Comparison of ENCODE assay signal across 9 cellular contexts in the genomic region with DNA sequence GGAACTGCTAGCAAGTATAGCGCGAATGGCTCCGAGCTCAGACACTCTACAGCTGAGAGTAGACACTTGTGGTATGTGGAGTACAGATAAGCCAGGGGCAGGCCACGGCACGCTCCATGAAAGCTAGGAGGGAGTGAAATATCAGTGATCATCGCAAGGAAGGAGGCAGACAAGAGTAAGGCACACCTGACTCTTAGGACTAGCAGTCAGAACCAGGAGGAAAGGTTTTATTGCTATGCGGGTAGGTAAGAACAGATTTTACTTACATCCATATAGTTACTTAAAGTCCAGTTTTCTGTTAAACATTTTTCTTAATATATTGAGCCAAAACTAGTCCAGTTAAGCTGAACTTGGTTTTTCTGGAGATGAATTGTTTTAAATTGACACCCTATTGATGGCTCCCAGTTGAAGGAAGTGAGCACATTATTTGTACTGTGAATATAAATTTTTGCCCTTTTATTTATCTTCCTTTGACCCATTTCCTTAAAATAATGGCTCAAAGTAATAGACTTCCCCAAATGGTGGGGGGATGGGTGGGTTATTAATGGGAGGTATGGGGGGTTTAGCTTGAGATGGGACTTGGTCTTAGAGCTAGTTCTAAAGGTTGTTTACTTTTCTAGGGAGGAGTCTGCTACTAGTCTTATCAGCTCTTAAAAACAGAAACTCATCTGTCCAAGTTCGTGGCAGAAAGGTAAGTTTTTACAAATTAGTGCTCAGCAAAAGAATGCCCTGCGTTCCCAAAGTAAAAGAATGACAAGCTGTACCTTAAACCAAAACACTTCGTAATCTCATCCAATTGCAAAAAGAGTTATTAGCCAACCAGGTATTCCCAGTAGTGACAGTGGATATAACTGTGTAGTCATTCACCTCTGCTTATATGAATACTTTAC. TPM values are rescaled to one million over a fixed set of nuclear protein-coding genes. Genes with fewer than 3 reads are reported as not detected.
A peak's percentile ranks its signal among the peaks of the same experiment; 100 is the strongest.
DNase-seq lines count a peak whose midpoint lies in the region; ATAC-seq, FAIRE-seq and TF ChIP-seq lines count a peak whose summit lies in the region.
"Had no signal": no experiment of that assay in that cellular context is flagged by ENCODE, and none has a peak within 500 bp of the region (broad histone marks: within the 10 kb centered on the region; RNA-seq: fewer than 3 reads in every experiment).

No MANE protein-coding gene starts in this region.

- H4K20me1 ChIP-seq in astrocyte (ENCODE audit: insufficient read depth, low read length): peaks cover 84% of the 10 kb centered on the region

- POLR2A ChIA-PET in CD8-positive, alpha-beta T cell (lab: Charles Lee): interaction anchor here (0.6 to 1.4 kb wide), 6 partner anchors 9 to 73 kb away, joined by 3 to 8 read pairs (median 3); a partner anchor contains a TSS
- POLR2A ChIA-PET in HEK293T (lab: Yijun Ruan, JAX): interaction anchor here (0.7 to 3.1 kb wide), 8 partner anchors 13 to 73 kb away, joined by 3 to 16 read pairs (median 3); no protein-coding TSS in a partner anchor

- H3K9me3 ChIP-seq in CD8-positive, alpha-beta T cell (ENCODE audit: low read length): no peaks in the 10 kb centered on the region
- H3K9me3 ChIP-seq in astrocyte (ENCODE audit: insufficient read depth, low read depth, low read length): no peaks in the 10 kb centered on the region
- no peaks in the 10 kb centered on the region for H3K9me3 ChIP-seq in mucosa of rectum (ENCODE audit: control insufficient read depth in 2 of 2, low read length in 2 of 2)

- no peak overlapping the region for H3K27ac ChIP-seq in CD8-positive, alpha-beta T cell (ENCODE audit: low read depth, low read length)
- no peak overlapping the region for H3K27ac ChIP-seq in astrocyte (ENCODE audit: low read depth, low read length)
- H3K27ac ChIP-seq in mucosa of rectum (ENCODE audit: low read depth in 2 of 2, low read length in 2 of 2): peak overlapping the region; percentile 48 to 51
- no peak overlapping the region for H3K27ac ChIP-seq in substantia nigra (ENCODE audit: low read depth, low read length, poor library complexity, severe bottlenecking)

- peaks cover 25% of the 10 kb centered on the region for H3K4me1 Mint-ChIP-seq in CD8-positive, alpha-beta T cell (ENCODE audit: low read depth)
- peaks cover 34% of the 10 kb centered on the region for H3K4me1 Mint-ChIP-seq in astrocyte (ENCODE audit: low read depth, unreplicated experiment)

- intact Hi-C loops in CD8-positive, alpha-beta T cell (cut with DNase I, micrococcal nuclease): no loop called here

- DNase-seq in CD8-positive, alpha-beta T cell: no peak
- DNase-seq in HEK293T (ENCODE audit: extremely low spot score) (no peak), astrocyte (ENCODE audit: low read depth) (no peak), hepatic stellate cell (ENCODE audit: low spot score) (no peak), substantia nigra (lab: John Stamatoyannopoulos, UW) (no peak), kidney glomerular epithelial cell (lab: John Stamatoyannopoulos, UW) (no peak)
- no peak for DNase-seq in stimulated activated CD4-positive, alpha-beta T cell treated with anti-CD3 and anti-CD28 coated beads, Interleukin-15, amount 100 ng/mL, for 24 hours
- DNase-seq: effector CD8-positive, alpha-beta T cell had no signal

- H3K9ac ChIP-seq in astrocyte (ENCODE audit: low read length): no peak overlapping the region
- H3K9ac ChIP-seq in mucosa of rectum (ENCODE audit: low read depth in 1 of 2, low read length in 2 of 2): peak overlapping the region in 1 of 2 donors; percentile 7

- no peaks in the 10 kb centered on the region for H3K27me3 ChIP-seq in CD8-positive, alpha-beta T cell (ENCODE audit: insufficient read depth, low read length)
- H3K27me3 ChIP-seq in astrocyte (ENCODE audit: insufficient read depth, low read length): no peaks in the 10 kb centered on the region
- H3K27me3 ChIP-seq in mucosa of rectum (ENCODE audit: control insufficient read depth in 2 of 2, insufficient read depth in 2 of 2, low read length in 2 of 2): no peaks in the 10 kb centered on the region

- peaks cover 50% of the 10 kb centered on the region for H3K4me1 ChIP-seq in CD8-positive, alpha-beta T cell (ENCODE audit: insufficient read depth, low read length)
- H3K4me1 ChIP-seq in astrocyte (ENCODE audit: insufficient read depth, low read length) (peaks cover 23% of the 10 kb centered on the region), mucosa of rectum (ENCODE audit: control insufficient read depth in 2 of 2, insufficient read depth in 2 of 2, low read length in 2 of 2) (peaks cover 56 to 62% of the 10 kb centered on the region in 2 donors)

- H3K36me3 Mint-ChIP-seq in CD8-positive, alpha-beta T cell: peaks cover 37% of the 10 kb centered on the region
- peaks cover 38% of the 10 kb centered on the region for H3K36me3 Mint-ChIP-seq in astrocyte (ENCODE audit: low read depth, unreplicated experiment)

- no peaks in the 10 kb centered on the region for H3K27me3 Mint-ChIP-seq in CD8-positive, alpha-beta T cell (ENCODE audit: low read depth)
- H3K27me3 Mint-ChIP-seq in astrocyte (ENCODE audit: low read depth, unreplicated experiment): no peaks in the 10 kb centered on the region

- peak overlapping the region; percentile 12 for H3K27ac Mint-ChIP-seq in CD8-positive, alpha-beta T cell
- H3K27ac Mint-ChIP-seq in astrocyte (ENCODE audit: unreplicated experiment): peak overlapping the region; percentile 87

- FAIRE-seq in astrocyte (lab: Jason Lieb, UNC): no peak

- H3K79me2 ChIP-seq in astrocyte (ENCODE audit: insufficient read depth, low read length): peaks cover 39% of the 10 kb centered on the region

- H3K36me3 ChIP-seq in CD8-positive, alpha-beta T cell (ENCODE audit: insufficient read depth, low read length): peaks cover 55% of the 10 kb centered on the region
- H3K36me3 ChIP-seq in astrocyte (ENCODE audit: insufficient read depth, low read length) (peaks cover 59% of the 10 kb centered on the region), mucosa of rectum (ENCODE audit: control insufficient read depth in 2 of 2, insufficient read depth in 2 of 2, low read length in 2 of 2) (peaks cover 51 to 54% of the 10 kb centered on the region in 2 donors)

- TF ChIP-seq CTCF in CD8-positive, alpha-beta T cell (IDR thresholded peaks at IDR 0.05): no peak
- no peak for TF ChIP-seq CTCF in astrocyte (IDR thresholded peaks at IDR 0.05; ENCODE audit: insufficient read depth, low read depth, low read length)

- H3K4me3 ChIP-seq in CD8-positive, alpha-beta T cell (ENCODE audit: low read depth, low read length): no peak overlapping the region
- H3K4me3 ChIP-seq in astrocyte (ENCODE audit: insufficient read depth, low read depth, low read length) (no peak overlapping the region), mucosa of rectum (ENCODE audit: low read length in 2 of 2) (peak overlapping the region; percentile 28 to 44)

- H2AFZ ChIP-seq in astrocyte (ENCODE audit: low read depth, low read length): no peak overlapping the region

- CTCF ChIA-PET in CD8-positive, alpha-beta T cell (lab: Charles Lee): interaction anchor here (0.9 to 1.7 kb wide), 6 partner anchors 8 to 93 kb away, joined by 3 to 7 read pairs (median 6); no protein-coding TSS in a partner anchor
- CTCF ChIA-PET in HEK293T (lab: Yijun Ruan, JAX): interaction anchor here (0.7 to 1.7 kb wide), 6 partner anchors 9 to 93 kb away, joined by 3 to 8 read pairs (median 6); a partner anchor contains a TSS

- no peaks in the 10 kb centered on the region for H3K9me3 Mint-ChIP-seq in CD8-positive, alpha-beta T cell
- H3K9me3 Mint-ChIP-seq in astrocyte (ENCODE audit: unreplicated experiment): no peaks in the 10 kb centered on the region

- H3K4me3 Mint-ChIP-seq in CD8-positive, alpha-beta T cell: peak overlapping the region; percentile 9
- H3K4me3 Mint-ChIP-seq in astrocyte (ENCODE audit: unreplicated experiment): no peak overlapping the region

- peak overlapping the region; percentile 85 for H3K4me2 ChIP-seq in astrocyte (ENCODE audit: low read length)

- no peak for ATAC-seq in CD8-positive, alpha-beta T cell

TF ChIP-seq in HEK293T, 16 proteins besides CTCF, POLR2A, EP300 and RAD21:
- TF ChIP-seq NFRKB (IDR thresholded peaks at IDR 0.05): peak; percentile 33; the same call in 1 of the 2 replicates
- no peak; the same call in 1 of the 2 replicates for TF ChIP-seq BHLHE40 (IDR thresholded peaks at IDR 0.05; ENCODE audit: borderline replicate concordance)

RNA-seq across cellular contexts. Expression of a gene that starts 5.8 kb away (rescaled TPM):
- 1,000 to 10,000 TPM; 1,967 to 1,977 TPM for total RNA-seq in CD8-positive, alpha-beta T cell
- 484 and 612 TPM in 2 replicates for total RNA-seq in astrocyte

RNA-seq across cellular contexts. Expression of a gene that starts 6.4 kb away (rescaled TPM):
- total RNA-seq in CD8-positive, alpha-beta T cell: 10 to 100 TPM; 26.1 to 26.7 TPM
- total RNA-seq in astrocyte: 99.9 and 111 TPM in 2 replicates

RNA-seq across cellular contexts. Expression of a gene that starts 14.5 kb away (rescaled TPM):
- total RNA-seq in CD8-positive, alpha-beta T cell: not detected
- 0.29 and 0.41 TPM in 2 replicates for total RNA-seq in astrocyte

RNA-seq across cellular contexts. Expression of a gene that starts 38.6 kb away (rescaled TPM):
- 10 to 100 TPM; 24.1 to 25.2 TPM for total RNA-seq in CD8-positive, alpha-beta T cell
- total RNA-seq in astrocyte: 134 and 136 TPM in 2 replicates

Comparison
In these comparisons a context has a peak if more than half of its experiments do, and no peak if none do; other contexts are left out.
1. H3K27ac ChIP-seq: peak in mucosa of rectum (2 of 2); none in CD8-positive, alpha-beta T cell (single experiment), astrocyte (single experiment) and substantia nigra (single experiment).
2. H3K4me3 ChIP-seq: peak in mucosa of rectum (2 of 2); none in CD8-positive, alpha-beta T cell (single experiment) and astrocyte (single experiment).